12 cellular contexts compared by ENCODE assay signal in the genomic region with DNA sequence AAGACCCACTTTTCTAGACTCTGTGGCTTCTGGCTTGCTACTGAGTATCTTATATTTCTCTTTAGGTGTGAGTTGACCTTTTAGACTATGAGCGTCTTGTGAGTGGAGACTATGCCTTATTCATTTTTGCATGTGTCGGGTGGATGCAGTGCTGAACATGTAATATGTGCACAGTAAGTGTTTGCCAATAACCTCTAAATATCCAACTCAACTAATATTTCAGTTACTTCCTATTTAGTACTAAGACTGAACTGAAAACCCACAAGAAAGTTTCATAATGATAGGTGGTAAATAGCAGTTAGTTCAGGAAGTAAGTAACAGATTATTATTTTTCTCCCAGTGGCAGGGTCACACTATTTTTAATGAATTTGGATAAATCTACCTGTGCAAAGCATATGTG.
DNase-seq lines count a peak whose midpoint lies in the region; ATAC-seq and TF ChIP-seq lines count a peak whose summit lies in the region.
"Had no signal": no experiment of that assay in that cellular context is flagged by ENCODE, and none has a peak within 500 bp of the region (broad histone marks: within the 10 kb centered on the region; RNA-seq: fewer than 3 reads in every experiment).

No MANE protein-coding gene starts in this region.

- DNase-seq in T-helper 2 cell treated with Interferon-gamma antibody and Interleukin-4, amounts not matched to agents 5 μg/mL and 100 μg/mL, for 36 hours (ENCODE audit: low spot score) = no peak
- no peak for DNase-seq in activated CD4-positive, alpha-beta T cell treated with anti-CD3 and anti-CD28 coated beads for 36 hours
- no peak for DNase-seq in left lung
- DNase-seq in activated CD4-positive, alpha-beta memory T cell treated with anti-CD3 and anti-CD28 coated beads, Interleukin-2, amount 10 ng/mL, durations not matched to agents 7 days and 5 days = no peak
- no peak for DNase-seq in activated T-cell treated with anti-CD3 and anti-CD28 coated beads, Interleukin-2, amount 50 U/mL, for 72 hours
- DNase-seq: hippocampal formation; NK-92 treated with Interleukin-12 subunit alpha and Interleukin-12 subunit beta, amount 100 ng/mL, for 24 hours had no signal

- peaks cover 10% of the 10 kb centered on the region for H3K9me3 Mint-ChIP-seq in T-helper 2 cell treated with Interferon-gamma antibody and Interleukin-4, amounts not matched to agents 5 μg/mL and 100 μg/mL, for 36 hours
- peaks cover 4% of the 10 kb centered on the region for H3K9me3 Mint-ChIP-seq in activated CD4-positive, alpha-beta T cell treated with anti-CD3 and anti-CD28 coated beads for 36 hours (ENCODE audit: low read depth)
- peaks cover 11% of the 10 kb centered on the region for H3K9me3 Mint-ChIP-seq in activated CD4-positive, alpha-beta memory T cell treated with anti-CD3 and anti-CD28 coated beads, Interleukin-2, amount 10 ng/mL, durations not matched to agents 7 days and 5 days
- H3K9me3 Mint-ChIP-seq in activated T-cell treated with anti-CD3 and anti-CD28 coated beads, Interleukin-2, amount 50 U/mL, for 72 hours = peaks cover 4 to 6% of the 10 kb centered on the region in 2 donors

- no peaks in the 10 kb centered on the region for H3K36me3 ChIP-seq in left lung

- H3K9me3 ChIP-seq in left lung = peaks cover 0 to 2% of the 10 kb centered on the region in 2 donors

- peaks cover 0 to 30% of the 10 kb centered on the region in 2 donors for H3K4me1 ChIP-seq in left lung

- no peaks in the 10 kb centered on the region for H3K27me3 ChIP-seq in left lung

- H3K4me1 Mint-ChIP-seq in T-helper 2 cell treated with Interferon-gamma antibody and Interleukin-4, amounts not matched to agents 5 μg/mL and 100 μg/mL, for 36 hours (ENCODE audit: low read depth) = peaks cover 23% of the 10 kb centered on the region
- H3K4me1 Mint-ChIP-seq in activated CD4-positive, alpha-beta T cell treated with anti-CD3 and anti-CD28 coated beads for 36 hours = peaks cover 9% of the 10 kb centered on the region
- peaks cover 15% of the 10 kb centered on the region for H3K4me1 Mint-ChIP-seq in activated CD4-positive, alpha-beta memory T cell treated with anti-CD3 and anti-CD28 coated beads, Interleukin-2, amount 10 ng/mL, durations not matched to agents 7 days and 5 days
- H3K4me1 Mint-ChIP-seq in activated T-cell treated with anti-CD3 and anti-CD28 coated beads, Interleukin-2, amount 50 U/mL, for 72 hours (ENCODE audit: low read depth) = no peaks in the 10 kb centered on the region

- no peak overlapping the region for H3K27ac Mint-ChIP-seq in T-helper 2 cell treated with Interferon-gamma antibody and Interleukin-4, amounts not matched to agents 5 μg/mL and 100 μg/mL, for 36 hours
- H3K27ac Mint-ChIP-seq in activated CD4-positive, alpha-beta T cell treated with anti-CD3 and anti-CD28 coated beads for 36 hours = no peak overlapping the region
- H3K27ac Mint-ChIP-seq in activated CD4-positive, alpha-beta memory T cell treated with anti-CD3 and anti-CD28 coated beads, Interleukin-2, amount 10 ng/mL, durations not matched to agents 7 days and 5 days = no peak overlapping the region
- no peak overlapping the region for H3K27ac Mint-ChIP-seq in activated T-cell treated with anti-CD3 and anti-CD28 coated beads, Interleukin-2, amount 50 U/mL, for 72 hours
- H3K27ac Mint-ChIP-seq: activated T-helper 1 cell treated with anti-CD3 and anti-CD28 coated beads, Interleukin-12 subunit alpha, Interleukin-12 subunit beta, Interleukin-2, Interleukin-4 antibody, amounts not matched to agents 30 ng/mL and 10 ng/mL and 1 ng/mL, durations not matched to agents 14 hours and 24 hours and 36 hours had no signal

- peak overlapping the region; percentile 12 for H3K4me3 Mint-ChIP-seq in T-helper 2 cell treated with Interferon-gamma antibody and Interleukin-4, amounts not matched to agents 5 μg/mL and 100 μg/mL, for 36 hours
- H3K4me3 Mint-ChIP-seq in activated CD4-positive, alpha-beta T cell treated with anti-CD3 and anti-CD28 coated beads for 36 hours = no peak overlapping the region
- no peak overlapping the region for H3K4me3 Mint-ChIP-seq in activated CD4-positive, alpha-beta memory T cell treated with anti-CD3 and anti-CD28 coated beads, Interleukin-2, amount 10 ng/mL, durations not matched to agents 7 days and 5 days
- no peak overlapping the region for H3K4me3 Mint-ChIP-seq in activated T-cell treated with anti-CD3 and anti-CD28 coated beads, Interleukin-2, amount 50 U/mL, for 72 hours
- H3K4me3 Mint-ChIP-seq: activated T-helper 1 cell treated with anti-CD3 and anti-CD28 coated beads, Interleukin-12 subunit alpha, Interleukin-12 subunit beta, Interleukin-2, Interleukin-4 antibody, amounts not matched to agents 30 ng/mL and 10 ng/mL and 1 ng/mL, durations not matched to agents 14 hours and 24 hours and 36 hours had no signal

- TF ChIP-seq CTCF in left lung (IDR thresholded peaks at IDR 0.05) = no peak

- H3K36me3 Mint-ChIP-seq in T-helper 2 cell treated with Interferon-gamma antibody and Interleukin-4, amounts not matched to agents 5 μg/mL and 100 μg/mL, for 36 hours (ENCODE audit: low read depth) = peaks cover 4% of the 10 kb centered on the region
- H3K36me3 Mint-ChIP-seq in activated CD4-positive, alpha-beta T cell treated with anti-CD3 and anti-CD28 coated beads for 36 hours (ENCODE audit: low read depth) = peaks cover 2% of the 10 kb centered on the region
- peaks cover 9% of the 10 kb centered on the region for H3K36me3 Mint-ChIP-seq in activated CD4-positive, alpha-beta memory T cell treated with anti-CD3 and anti-CD28 coated beads, Interleukin-2, amount 10 ng/mL, durations not matched to agents 7 days and 5 days (ENCODE audit: low read depth)
- H3K36me3 Mint-ChIP-seq in activated T-cell treated with anti-CD3 and anti-CD28 coated beads, Interleukin-2, amount 50 U/mL, for 72 hours (ENCODE audit: insufficient read depth in 2 of 2) = peaks cover 3 to 5% of the 10 kb centered on the region in 2 donors

- H3K27me3 Mint-ChIP-seq in T-helper 2 cell treated with Interferon-gamma antibody and Interleukin-4, amounts not matched to agents 5 μg/mL and 100 μg/mL, for 36 hours (ENCODE audit: low read depth) = peaks cover 44% of the 10 kb centered on the region
- peaks cover 11% of the 10 kb centered on the region for H3K27me3 Mint-ChIP-seq in activated CD4-positive, alpha-beta T cell treated with anti-CD3 and anti-CD28 coated beads for 36 hours
- H3K27me3 Mint-ChIP-seq in activated CD4-positive, alpha-beta memory T cell treated with anti-CD3 and anti-CD28 coated beads, Interleukin-2, amount 10 ng/mL, durations not matched to agents 7 days and 5 days = peaks cover 17% of the 10 kb centered on the region
- peaks cover 13% of the 10 kb centered on the region for H3K27me3 Mint-ChIP-seq in activated T-cell treated with anti-CD3 and anti-CD28 coated beads, Interleukin-2, amount 50 U/mL, for 72 hours (ENCODE audit: low read depth)

- peak; percentile 78 for ATAC-seq in GM18505 (IDR thresholded peaks at IDR 0.05; ENCODE audit: unreplicated experiment)
- ATAC-seq in GM21528 (IDR thresholded peaks at IDR 0.05; ENCODE audit: low FRiP score, unreplicated experiment) = peak; percentile 85
- ATAC-seq in HG03442 (IDR thresholded peaks at IDR 0.05; ENCODE audit: unreplicated experiment) = peak; percentile 66
- ATAC-seq in activated CD4-positive, alpha-beta T cell treated with anti-CD3 and anti-CD28 coated beads for 36 hours = no peak
- ATAC-seq in left lung = no peak
- ATAC-seq in activated T-cell treated with anti-CD3 and anti-CD28 coated beads, Interleukin-2, amount 50 U/mL, for 72 hours (replicated peaks in 1 of 2) = no peak

- H3K27ac ChIP-seq in left lung = peak overlapping the region in 1 of 2 donors; percentile 43
- H3K27ac ChIP-seq: C4-2B had no signal

- TF ChIP-seq POLR2A in GM18505 (IDR thresholded peaks at IDR 0.05; ENCODE audit: borderline replicate concordance, extremely low read depth, insufficient read depth, insufficient read length) = no peak

- POLR2A ChIA-PET in activated CD4-positive, alpha-beta T cell treated with anti-CD3 and anti-CD28 coated beads for 36 hours (lab: Charles Lee) = no interaction called here
- POLR2A ChIA-PET in activated CD4-positive, alpha-beta memory T cell treated with anti-CD3 and anti-CD28 coated beads, Interleukin-2, amount 10 ng/mL, durations not matched to agents 7 days and 5 days (lab: Charles Lee) = no interaction called here

- CTCF ChIA-PET in activated CD4-positive, alpha-beta T cell treated with anti-CD3 and anti-CD28 coated beads for 36 hours (lab: Charles Lee) = no interaction called here
- CTCF ChIA-PET in activated CD4-positive, alpha-beta memory T cell treated with anti-CD3 and anti-CD28 coated beads, Interleukin-2, amount 10 ng/mL, durations not matched to agents 7 days and 5 days (lab: Charles Lee) = no interaction called here

- intact Hi-C loops in activated CD4-positive, alpha-beta T cell treated with anti-CD3 and anti-CD28 coated beads for 36 hours (cut with DNase I, micrococcal nuclease) = no loop called here
- intact Hi-C loops in left lung (cut with DNase I) = no loop called here

- no peak overlapping the region for H3K4me3 ChIP-seq in left lung

Comparison
In these comparisons a context has a peak if more than half of its experiments do, and no peak if none do; other contexts are left out.
1. ATAC-seq: peak in GM18505 (single experiment), GM21528 (single experiment) and HG03442 (single experiment); none in activated CD4-positive, alpha-beta T cell treated with anti-CD3 and anti-CD28 coated beads for 36 hours (single experiment), left lung (single experiment) and activated T-cell treated with anti-CD3 and anti-CD28 coated beads, Interleukin-2, amount 50 U/mL, for 72 hours (0 of 2).